ENCODE assay signal across 17 cellular contexts in the genomic region with DNA sequence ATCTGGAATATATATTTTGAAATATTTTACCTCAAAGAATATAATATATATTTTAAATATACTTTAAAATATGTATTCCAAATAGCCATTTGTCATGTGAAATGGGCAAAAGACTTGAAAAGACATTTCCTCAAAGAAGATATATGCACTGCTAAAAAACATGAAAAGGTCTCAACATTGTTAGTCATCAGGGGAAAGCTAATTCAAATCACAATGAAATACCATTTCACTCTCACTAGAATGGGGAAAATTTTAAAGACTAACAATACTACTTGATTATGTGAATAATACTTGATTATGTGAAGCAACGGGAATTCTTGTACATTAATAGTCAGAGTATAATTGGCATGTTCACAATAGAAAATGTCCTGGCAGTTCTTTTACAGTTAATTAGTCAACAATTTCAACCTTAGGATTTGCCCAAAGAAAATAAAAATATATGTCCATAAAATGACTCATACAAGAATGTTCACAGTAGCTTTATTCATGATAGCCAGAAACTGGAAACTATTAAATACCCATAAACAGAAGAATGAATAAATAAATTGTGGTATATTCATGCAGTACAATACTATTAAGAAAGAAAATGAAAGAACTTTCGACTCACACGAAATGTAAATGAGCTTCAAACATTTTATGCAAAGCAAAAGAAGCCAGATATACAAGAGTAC. TPM values are rescaled to one million over a fixed set of nuclear protein-coding genes. Genes with fewer than 3 reads are reported as not detected.
DNase-seq lines count a peak whose midpoint lies in the region; ATAC-seq and TF ChIP-seq lines count a peak whose summit lies in the region.
"Had no signal": no experiment of that assay in that cellular context is flagged by ENCODE, and none has a peak within 500 bp of the region (broad histone marks: within the 10 kb centered on the region; RNA-seq: fewer than 3 reads in every experiment).

No MANE protein-coding gene starts in this region.

- POLR2A ChIA-PET in activated CD4-positive, alpha-beta T cell treated with anti-CD3 and anti-CD28 coated beads for 36 hours (lab: Charles Lee), result interaction anchor here (0.6 to 0.7 kb wide), 2 partner anchors 30 to 65 kb away, joined by 3 to 5 read pairs; no protein-coding TSS in a partner anchor
- POLR2A ChIA-PET in Panc1 (lab: Charles Lee), result no interaction called here

- intact Hi-C loops in activated CD4-positive, alpha-beta T cell treated with anti-CD3 and anti-CD28 coated beads for 36 hours (cut with DNase I, micrococcal nuclease), result loop anchor here in 1 of 2 experiments (10.0 kb wide), 1 partner anchor 905 kb away; a partner anchor contains a TSS
- intact Hi-C loops in Panc1 (cut with micrococcal nuclease; ENCODE audit: unreplicated experiment) (no loop called here), ovary (cut with DNase I) (loop anchor here in 2 of 4 donors (5.0 to 10.0 kb wide), 2 partner anchors 53 to 65 kb away; a partner anchor contains a TSS), uterus (cut with DNase I; ENCODE audit: low total_unique reads) (loop anchor here (10.0 kb wide), 1 partner anchor 55 kb away; a partner anchor contains a TSS)

- WGBS in ovary, 3 donors, result 84 to 91% (median 86%) methylated on average over 3 of the region's 3 CpGs

- H3K4me3 Mint-ChIP-seq in activated CD4-positive, alpha-beta T cell treated with anti-CD3 and anti-CD28 coated beads for 36 hours, result no peak overlapping the region
- H3K4me3 Mint-ChIP-seq: CD4-positive, alpha-beta T cell; memory B cell; natural killer cell treated with Interleukin-12 subunit alpha and Interleukin-12 subunit beta and Interleukin-15 and Interleukin-18, amount 100 ng/mL, for 72 hours had no signal

- peak; percentile 39 for ATAC-seq in activated CD4-positive, alpha-beta T cell treated with anti-CD3 and anti-CD28 coated beads for 36 hours
- ATAC-seq in Panc1 (peak; percentile 48), GM19023 (IDR thresholded peaks at IDR 0.05; ENCODE audit: unreplicated experiment) (no peak)
- ATAC-seq: natural killer cell treated with Interleukin-12 subunit alpha and Interleukin-12 subunit beta and Interleukin-15 and Interleukin-18, amount 100 ng/mL, for 72 hours had no signal

- no peak for TF ChIP-seq EP300 in ovary (IDR thresholded peaks at IDR 0.05)

- H3K27me3 ChIP-seq in Panc1 (ENCODE audit: control insufficient read depth, insufficient read depth, low read length) (no peaks in the 10 kb centered on the region), ovary (no peaks in the 10 kb centered on the region), uterus (no peaks in the 10 kb centered on the region)

- no peak for DNase-seq in activated CD4-positive, alpha-beta T cell treated with anti-CD3 and anti-CD28 coated beads for 36 hours
- DNase-seq in activated CD4-positive, alpha-beta T cell treated with anti-CD3 and anti-CD28 coated beads for 1 hour, result no peak
- no peak for DNase-seq in Panc1 (ENCODE audit: low read depth, low spot score)
- DNase-seq in epithelial cell of prostate (ENCODE audit: low read depth, low spot score), result no peak
- DNase-seq in retinal pigment epithelial cell (ENCODE audit: low read depth), result peak; percentile 49
- no peak for DNase-seq in ovary
- DNase-seq in uterus, result no peak
- DNase-seq: activated CD4-positive, CD25-positive, alpha-beta regulatory T cell treated with anti-CD3 and anti-CD28 coated beads, Interleukin-2, amount 50 U/mL, for 72 hours; activated naive CD4-positive, alpha-beta T cell; CD4-positive, alpha-beta T cell; Kasumi-1; NCI-H187; SHP77 treated with DMSO at 0.1 percent for 48 hours had no signal

- H3K27ac ChIP-seq in Panc1 (ENCODE audit: low read length) (no peak overlapping the region), epithelial cell of prostate (peak overlapping the region; percentile 97), ovary (no peak overlapping the region), uterus (no peak overlapping the region)
- H3K27ac ChIP-seq: prostate gland had no signal

- in situ Hi-C loops in Panc1 (cut with HindIII; ENCODE audit: low pct_unique_long_range_greater_than_20kb, low sequenced_read_pairs), result no loop called here

- H3K27me3 Mint-ChIP-seq in activated CD4-positive, alpha-beta T cell treated with anti-CD3 and anti-CD28 coated beads for 36 hours, result no peaks in the 10 kb centered on the region
- H3K27me3 Mint-ChIP-seq: CD4-positive, alpha-beta T cell; memory B cell; natural killer cell treated with Interleukin-12 subunit alpha and Interleukin-12 subunit beta and Interleukin-15 and Interleukin-18, amount 100 ng/mL, for 72 hours had no signal

- H3K4me3 ChIP-seq in Panc1 (ENCODE audit: low read depth in 2 of 2, low read length in 2 of 2), result no peak overlapping the region; a peak in 1 of 4 replicates
- H3K4me3 ChIP-seq in retinal pigment epithelial cell (ENCODE audit: low read length), result no peak overlapping the region
- no peak overlapping the region for H3K4me3 ChIP-seq in ovary
- no peak overlapping the region for H3K4me3 ChIP-seq in uterus
- H3K4me3 ChIP-seq: prostate gland had no signal

- TF ChIP-seq CTCF in Panc1 (IDR thresholded peaks at IDR 0.05) (no peak), retinal pigment epithelial cell (conservative IDR thresholded peaks at IDR 0.05; ENCODE audit: low read depth, low read length) (no peak), ovary (IDR thresholded peaks at IDR 0.05) (no peak), uterus (IDR thresholded peaks at IDR 0.05) (no peak)

- CTCF ChIA-PET in activated CD4-positive, alpha-beta T cell treated with anti-CD3 and anti-CD28 coated beads for 36 hours (lab: Charles Lee), result no interaction called here
- CTCF ChIA-PET in Panc1 (lab: Charles Lee), result no interaction called here

- H3K4me1 Mint-ChIP-seq in activated CD4-positive, alpha-beta T cell treated with anti-CD3 and anti-CD28 coated beads for 36 hours, result peaks cover 18% of the 10 kb centered on the region

- no peaks in the 10 kb centered on the region for H3K4me1 ChIP-seq in Panc1 (ENCODE audit: control insufficient read depth, insufficient read depth, low read length)
- H3K4me1 ChIP-seq in ovary (ENCODE audit: insufficient read depth), result no peaks in the 10 kb centered on the region
- H3K4me1 ChIP-seq in uterus, result no peaks in the 10 kb centered on the region
- H3K4me1 ChIP-seq: prostate gland had no signal

- H3K36me3 ChIP-seq in Panc1 (ENCODE audit: control insufficient read depth, insufficient read depth, low read length), result no peaks in the 10 kb centered on the region
- no peaks in the 10 kb centered on the region for H3K36me3 ChIP-seq in ovary
- H3K36me3 ChIP-seq in uterus, result no peaks in the 10 kb centered on the region
- H3K36me3 ChIP-seq: prostate gland had no signal

- H3K36me3 Mint-ChIP-seq in activated CD4-positive, alpha-beta T cell treated with anti-CD3 and anti-CD28 coated beads for 36 hours (ENCODE audit: low read depth), result no peaks in the 10 kb centered on the region
- H3K36me3 Mint-ChIP-seq: natural killer cell treated with Interleukin-12 subunit alpha and Interleukin-12 subunit beta and Interleukin-15 and Interleukin-18, amount 100 ng/mL, for 72 hours had no signal

- TF ChIP-seq POLR2A in ovary (IDR thresholded peaks at IDR 0.05) (no peak), uterus (IDR thresholded peaks at IDR 0.05) (no peak)

- H3K9me3 ChIP-seq in Panc1 (ENCODE audit: control insufficient read depth, insufficient read depth, low read depth, low read length) (no peaks in the 10 kb centered on the region), ovary (no peaks in the 10 kb centered on the region), uterus (no peaks in the 10 kb centered on the region)
- H3K9me3 ChIP-seq: prostate gland had no signal

- no peaks in the 10 kb centered on the region for H3K9me3 Mint-ChIP-seq in activated CD4-positive, alpha-beta T cell treated with anti-CD3 and anti-CD28 coated beads for 36 hours (ENCODE audit: low read depth)
- H3K9me3 Mint-ChIP-seq: CD4-positive, alpha-beta T cell; natural killer cell treated with Interleukin-12 subunit alpha and Interleukin-12 subunit beta and Interleukin-15 and Interleukin-18, amount 100 ng/mL, for 72 hours had no signal

- no peak overlapping the region for H3K27ac Mint-ChIP-seq in activated CD4-positive, alpha-beta T cell treated with anti-CD3 and anti-CD28 coated beads for 36 hours
- H3K27ac Mint-ChIP-seq: CD4-positive, alpha-beta T cell; memory B cell; natural killer cell treated with Interleukin-12 subunit alpha and Interleukin-12 subunit beta and Interleukin-15 and Interleukin-18, amount 100 ng/mL, for 72 hours had no signal

- BruUV-seq in Panc1 (replicated peaks; lab: Mats Ljungman, UMichigan), result no TSS peak

RNA-seq across cellular contexts. Expression of a gene that starts 6.8 kb away (rescaled TPM):
- total RNA-seq in activated CD4-positive, alpha-beta T cell treated with anti-CD3 and anti-CD28 coated beads for 36 hours, result 1 to 10 TPM; 3.4 to 4.4 TPM
- total RNA-seq in Panc1 (2021; ENCODE audit: unreplicated experiment) (7.9 TPM), ovary (10 to 100 TPM in 3 of 7 donors, 1 to 10 TPM in 4; 7.4 to 13.9 (median 9.5) TPM), uterus (10 to 100 TPM in 3 of 4 donors, 1 to 10 TPM in 1; 6.1 to 33.9 (median 15.2) TPM)
- polyA plus RNA-seq in Panc1 (2012; ENCODE audit: insufficient read length), result 5.6 TPM
- polyA plus RNA-seq in ovary, result 1 to 10 TPM; 3.7 to 7.0 TPM

RNA-seq across cellular contexts. Expression of a gene that starts 54.9 kb away (rescaled TPM):
- total RNA-seq in activated CD4-positive, alpha-beta T cell treated with anti-CD3 and anti-CD28 coated beads for 36 hours, result 1 to 10 TPM; 3.7 to 4.5 TPM
- total RNA-seq in Panc1 (2021; ENCODE audit: unreplicated experiment) (5.5 TPM), ovary (10 to 100 TPM in 1 of 7 donors, 1 to 10 TPM in 6; 5.2 to 11.8 (median 6.6) TPM), uterus (10 to 100 TPM in 1 of 4 donors, 1 to 10 TPM in 3; 5.9 to 44.0 (median 8.8) TPM)
- polyA plus RNA-seq in Panc1 (2012; ENCODE audit: insufficient read length), result 4.2 TPM
- polyA plus RNA-seq in ovary, result 1 to 10 TPM; 3.9 to 7.3 TPM
